In genomic region chr11:117677729-117678310, GRCh38 we compare ENCODE assay signal across 21 cellular contexts.
DNase-seq lines count a peak whose midpoint lies in the region; ATAC-seq and TF ChIP-seq lines count a peak whose summit lies in the region.
"Had no signal": no experiment of that assay in that cellular context is flagged by ENCODE, and none has a peak within 500 bp of the region (broad histone marks: within the 10 kb centered on the region; RNA-seq: fewer than 3 reads in every experiment).

No MANE protein-coding gene starts in this region.

- DNase-seq in Ammon's horn (ENCODE audit: low spot score) (peak; percentile 87), caudate nucleus (lab: John Stamatoyannopoulos, UW) (peak in 43 of 61 donors; percentile 26 to 81 (median 55)), inferior parietal cortex (ENCODE audit: extremely low spot score) (peak; percentile 65), posterior vena cava (ENCODE audit: low spot score) (peak; percentile 41), EL (no peak), lower leg skin (ENCODE audit: low spot score in 2 of 2) (no peak)
- DNase-seq in activated CD4-positive, alpha-beta T cell treated with anti-CD3 and anti-CD28 coated beads, Interleukin-2, amount 50 U/mL, for 4 hours, result no peak
- DNase-seq: ACHN, DMS53, MG63, NCI-H1048, NCI-H1417 treated with DMSO at 0.1 percent for 48 hours, NCI-H187, NCI-H526 treated with DMSO at 0.1 percent for 48 hours had no signal

- ATAC-seq in HG03571 (IDR thresholded peaks at IDR 0.05; ENCODE audit: unreplicated experiment), result no peak
- ATAC-seq: K562, Right ventricle myocardium inferior had no signal

- TF ChIP-seq CTCF in lower leg skin (IDR thresholded peaks at IDR 0.05), result no peak

- no peak for TF ChIP-seq POLR2A in lower leg skin (IDR thresholded peaks at IDR 0.05)

- no peak overlapping the region for H3K4me3 ChIP-seq in lower leg skin (ENCODE audit: low read depth, poor library complexity, severe bottlenecking)
- H3K4me3 ChIP-seq: K562, MG63, SJSA1 had no signal

- intact Hi-C loops in posterior vena cava (cut with DNase I) (no loop called here), lower leg skin (cut with DNase I; ENCODE audit: low total_unique reads) (no loop called here)

- H3K27ac ChIP-seq in caudate nucleus (ENCODE audit: low read depth, low read length), result peak overlapping the region; percentile 97
- H3K27ac ChIP-seq: 22Rv1, C4-2B, HL-60, SJSA1 had no signal

- WGBS in lower leg skin, 2 donors, result 76 to 77% methylated on average over 12 of the region's 12 CpGs

Comparison
In these comparisons a context has a peak if more than half of its experiments do, and no peak if none do; other contexts are left out.
1. DNase-seq: peak in Ammon's horn (single experiment), caudate nucleus (43 of 61), inferior parietal cortex (single experiment) and posterior vena cava (single experiment); none in EL (single experiment), activated CD4-positive, alpha-beta T cell treated with anti-CD3 and anti-CD28 coated beads, Interleukin-2, amount 50 U/mL, for 4 hours (0 of 2) and lower leg skin (0 of 2).